8 cellular contexts compared by ENCODE assay signal in the genomic region with DNA sequence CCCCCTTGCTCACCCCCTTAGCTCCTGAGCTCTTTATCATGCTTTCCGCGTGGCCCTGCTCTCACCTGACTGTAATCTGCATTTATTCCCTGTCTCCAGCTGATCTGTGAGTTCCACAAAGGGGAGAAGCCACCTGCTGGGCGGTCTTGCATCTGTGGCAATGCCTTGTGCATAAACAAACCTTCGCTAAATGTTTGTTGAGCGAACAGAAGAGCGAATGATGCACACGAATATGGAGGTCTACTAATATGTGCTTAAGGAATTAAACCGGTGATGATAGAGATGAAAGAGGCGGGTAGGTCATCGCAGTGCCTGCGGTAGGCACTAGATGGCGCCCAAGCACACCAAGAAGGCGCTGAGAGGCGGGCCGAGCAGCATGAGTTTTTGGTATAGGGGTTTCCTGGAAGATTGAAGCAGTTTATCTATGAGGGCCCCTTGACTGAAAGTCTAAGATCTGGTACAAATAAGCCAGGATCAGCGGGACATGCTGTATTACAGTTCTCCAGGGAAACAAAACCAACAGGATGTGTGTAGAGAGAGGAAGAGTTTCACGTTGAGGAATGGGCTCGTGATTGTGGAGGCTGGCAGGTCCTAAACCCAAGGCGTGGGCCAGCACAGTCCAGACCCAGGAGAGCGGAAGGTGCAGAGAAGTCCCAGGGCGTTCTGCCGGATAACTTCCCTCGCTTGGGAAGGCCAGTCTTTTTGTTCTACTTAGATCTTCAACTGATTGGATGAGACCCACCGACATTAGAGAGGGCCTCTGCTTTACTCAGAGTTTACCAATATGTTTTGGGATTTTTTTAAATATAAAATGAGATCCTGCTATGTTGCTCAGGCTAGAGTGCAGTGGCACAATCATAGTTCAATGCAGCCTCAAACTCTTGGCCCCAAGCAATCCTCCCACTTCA. TPM values are rescaled to one million over a fixed set of nuclear protein-coding genes. Genes with fewer than 3 reads are reported as not detected.
DNase-seq lines count a peak whose midpoint lies in the region; ATAC-seq and TF ChIP-seq lines count a peak whose summit lies in the region.

No MANE protein-coding gene starts in this region.

- H3K27ac ChIP-seq in coronary artery (peak overlapping the region in 1 of 2 donors; percentile 6), right lobe of liver (no peak overlapping the region)

- no peaks in the 10 kb centered on the region for H3K9me3 ChIP-seq in right lobe of liver

- no peaks in the 10 kb centered on the region for H3K27me3 ChIP-seq in right lobe of liver

- ATAC-seq in HG02885 (IDR thresholded peaks at IDR 0.05; ENCODE audit: poor library complexity, unreplicated experiment) (peak; percentile 63), right lobe of liver (peak; percentile 88 to 95 (median 92))

- no peaks in the 10 kb centered on the region for H3K36me3 ChIP-seq in right lobe of liver

- H3K4me3 ChIP-seq in coronary artery = peak overlapping the region; percentile 63
- H3K4me3 ChIP-seq in right lobe of liver = no peak overlapping the region

- intact Hi-C loops in right lobe of liver (cut with DNase I) = loop anchor here in 1 of 2 donors (5.0 kb wide), 1 partner anchor 607 kb away; no protein-coding TSS in a partner anchor

- 25% methylated on average over 21 of the region's 24 CpGs for WGBS in right lobe of liver (ENCODE audit: insufficient coverage, low coverage, low lambda C conversion rate, missing lambda C conversion rate)

- DNase-seq in ELR (ENCODE audit: low read depth) (peak; percentile 75), NCI-H526 treated with DMSO at 0.1 percent for 48 hours (lab: John Stamatoyannopoulos, UW) (peak; percentile 41), coronary artery (ENCODE audit: low spot score) (no peak), right lobe of liver (peak; percentile 68 to 80 (median 72)), NCI-H226 (no peak)
- peak; percentile 91 for DNase-seq in activated CD4-positive, alpha-beta T cell treated with anti-CD3 and anti-CD28 coated beads for 48 hours
- DNase-seq in stimulated activated CD4-positive, alpha-beta T cell treated with anti-CD3 and anti-CD28 coated beads, Interleukin-4, amount 100 ng/mL, for 1 hour = peak; percentile 87

- TF ChIP-seq CTCF in coronary artery (IDR thresholded peaks at IDR 0.05) (peak; percentile 94), right lobe of liver (IDR thresholded peaks at IDR 0.05) (peak; percentile 69 to 95 (median 88))

- H3K4me1 ChIP-seq in right lobe of liver = peaks cover 0 to 7% (median 3%) of the 10 kb centered on the region in 4 donors

- TF ChIP-seq POLR2A in right lobe of liver (IDR thresholded peaks at IDR 0.05) = no peak

RNA-seq across cellular contexts. Expression of gene TOMM20, which starts 34.7 kb away (rescaled TPM):
- 10 to 100 TPM; 33.0 to 59.2 (median 42.7) TPM for total RNA-seq in right lobe of liver

Comparison
In these comparisons a context has a peak if more than half of its experiments do, and no peak if none do; other contexts are left out.
1. DNase-seq: peak in ELR (single experiment), NCI-H526 treated with DMSO at 0.1 percent for 48 hours (single experiment), activated CD4-positive, alpha-beta T cell treated with anti-CD3 and anti-CD28 coated beads for 48 hours (single experiment), right lobe of liver (3 of 3) and stimulated activated CD4-positive, alpha-beta T cell treated with anti-CD3 and anti-CD28 coated beads, Interleukin-4, amount 100 ng/mL, for 1 hour (single experiment); none in coronary artery (single experiment) and NCI-H226 (single experiment).